In genomic region chr5:2602451-2603045, GRCh38 we compare ENCODE assay signal across 27 cellular contexts.
"Had no signal": no experiment of that assay in that cellular context is flagged by ENCODE, and none has a peak within 500 bp of the region (broad histone marks: within the 10 kb centered on the region; RNA-seq: fewer than 3 reads in every experiment).

No MANE protein-coding gene starts in this region.

- DNase-seq: activated CD4-positive, alpha-beta memory T cell treated with anti-CD3 and anti-CD28 coated beads, Interleukin-2, amount 10 ng/mL, durations not matched to agents 7 days and 5 days; activated CD4-positive, alpha-beta T cell treated with anti-CD3 and anti-CD28 coated beads for 1 hour; activated CD4-positive, alpha-beta T cell treated with anti-CD3 and anti-CD28 coated beads for 48 hours; activated CD4-positive, CD25-positive, alpha-beta regulatory T cell; activated gamma-delta T cell; activated naive CD4-positive, alpha-beta T cell treated with Interleukin-2 at 50 U/mL for 16 hours; activated naive CD8-positive, alpha-beta T cell treated with anti-CD3 and anti-CD28 coated beads, Interleukin-2, amount 10 ng/mL, durations not matched to agents 7 days and 5 days; activated T-cell treated with anti-CD3 and anti-CD28 coated beads, Interleukin-2, amount 50 U/mL, for 24 hours; amygdala; body of pancreas; NCI-H1048; NCI-H1105 treated with DMSO at 0.1 percent for 48 hours; NCI-H1436 treated with DMSO at 0.1 percent for 48 hours; NCI-H1694 treated with DMSO at 0.1 percent for 48 hours; NCI-H2029; NCI-H2227 treated with DMSO at 0.1 percent for 48 hours; NCI-H446; NCI-H510A treated with DMSO at 0.1 percent for 48 hours; SHP77; SJCRH30; T1000; WERI-Rb-1 had no signal

- ATAC-seq: body of pancreas, K562, Panc1 had no signal

- H3K4me1 ChIP-seq: ascending aorta, body of pancreas, breast epithelium had no signal

- H3K4me3 ChIP-seq: ascending aorta, body of pancreas, breast epithelium, K562, SJCRH30, SK-N-MC had no signal

- H3K27me3 ChIP-seq: ascending aorta, body of pancreas, breast epithelium, SJCRH30 had no signal

- H3K36me3 ChIP-seq: ascending aorta, breast epithelium, SJCRH30, WERI-Rb-1 had no signal

- H3K27ac ChIP-seq: ascending aorta, body of pancreas, breast epithelium, SJCRH30, SK-N-MC, WERI-Rb-1 had no signal

- H3K9me3 ChIP-seq: ascending aorta, body of pancreas, breast epithelium, SJCRH30 had no signal
